ENCODE assay signal across 1 cellular context in the genomic region with DNA sequence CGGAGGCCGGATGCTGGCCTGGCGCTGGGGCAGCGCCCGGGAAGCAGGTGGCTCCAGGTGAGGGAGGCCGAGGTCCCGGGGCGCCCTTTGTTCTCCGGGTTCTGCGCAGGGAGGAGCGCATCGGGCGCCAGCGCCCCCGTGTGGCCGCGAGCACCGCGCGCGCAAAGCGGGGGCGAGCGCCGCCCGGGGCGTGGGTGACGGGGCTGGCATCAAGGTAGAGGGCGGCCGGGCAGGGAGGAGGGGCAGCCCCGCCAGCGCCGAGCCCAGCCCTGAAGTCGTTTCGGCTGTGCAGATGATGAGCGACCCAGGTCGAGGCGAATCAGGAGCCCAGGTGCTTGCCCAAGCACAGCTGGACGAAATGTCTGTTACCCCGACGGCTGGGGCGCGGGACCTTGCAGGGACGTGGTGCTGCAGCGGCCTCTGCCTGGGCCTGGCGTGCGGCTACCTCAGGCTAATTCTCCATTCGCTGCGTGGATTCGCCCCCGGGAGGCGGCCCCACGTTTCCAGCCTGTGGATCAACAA.
TF ChIP-seq lines count a peak whose summit lies in the region.

No MANE protein-coding gene starts in this region.

TF ChIP-seq in HepG2, 621 proteins besides CTCF, POLR2A, EP300 and RAD21 (continued from another document):
- TF ChIP-seq, protein P1, sequence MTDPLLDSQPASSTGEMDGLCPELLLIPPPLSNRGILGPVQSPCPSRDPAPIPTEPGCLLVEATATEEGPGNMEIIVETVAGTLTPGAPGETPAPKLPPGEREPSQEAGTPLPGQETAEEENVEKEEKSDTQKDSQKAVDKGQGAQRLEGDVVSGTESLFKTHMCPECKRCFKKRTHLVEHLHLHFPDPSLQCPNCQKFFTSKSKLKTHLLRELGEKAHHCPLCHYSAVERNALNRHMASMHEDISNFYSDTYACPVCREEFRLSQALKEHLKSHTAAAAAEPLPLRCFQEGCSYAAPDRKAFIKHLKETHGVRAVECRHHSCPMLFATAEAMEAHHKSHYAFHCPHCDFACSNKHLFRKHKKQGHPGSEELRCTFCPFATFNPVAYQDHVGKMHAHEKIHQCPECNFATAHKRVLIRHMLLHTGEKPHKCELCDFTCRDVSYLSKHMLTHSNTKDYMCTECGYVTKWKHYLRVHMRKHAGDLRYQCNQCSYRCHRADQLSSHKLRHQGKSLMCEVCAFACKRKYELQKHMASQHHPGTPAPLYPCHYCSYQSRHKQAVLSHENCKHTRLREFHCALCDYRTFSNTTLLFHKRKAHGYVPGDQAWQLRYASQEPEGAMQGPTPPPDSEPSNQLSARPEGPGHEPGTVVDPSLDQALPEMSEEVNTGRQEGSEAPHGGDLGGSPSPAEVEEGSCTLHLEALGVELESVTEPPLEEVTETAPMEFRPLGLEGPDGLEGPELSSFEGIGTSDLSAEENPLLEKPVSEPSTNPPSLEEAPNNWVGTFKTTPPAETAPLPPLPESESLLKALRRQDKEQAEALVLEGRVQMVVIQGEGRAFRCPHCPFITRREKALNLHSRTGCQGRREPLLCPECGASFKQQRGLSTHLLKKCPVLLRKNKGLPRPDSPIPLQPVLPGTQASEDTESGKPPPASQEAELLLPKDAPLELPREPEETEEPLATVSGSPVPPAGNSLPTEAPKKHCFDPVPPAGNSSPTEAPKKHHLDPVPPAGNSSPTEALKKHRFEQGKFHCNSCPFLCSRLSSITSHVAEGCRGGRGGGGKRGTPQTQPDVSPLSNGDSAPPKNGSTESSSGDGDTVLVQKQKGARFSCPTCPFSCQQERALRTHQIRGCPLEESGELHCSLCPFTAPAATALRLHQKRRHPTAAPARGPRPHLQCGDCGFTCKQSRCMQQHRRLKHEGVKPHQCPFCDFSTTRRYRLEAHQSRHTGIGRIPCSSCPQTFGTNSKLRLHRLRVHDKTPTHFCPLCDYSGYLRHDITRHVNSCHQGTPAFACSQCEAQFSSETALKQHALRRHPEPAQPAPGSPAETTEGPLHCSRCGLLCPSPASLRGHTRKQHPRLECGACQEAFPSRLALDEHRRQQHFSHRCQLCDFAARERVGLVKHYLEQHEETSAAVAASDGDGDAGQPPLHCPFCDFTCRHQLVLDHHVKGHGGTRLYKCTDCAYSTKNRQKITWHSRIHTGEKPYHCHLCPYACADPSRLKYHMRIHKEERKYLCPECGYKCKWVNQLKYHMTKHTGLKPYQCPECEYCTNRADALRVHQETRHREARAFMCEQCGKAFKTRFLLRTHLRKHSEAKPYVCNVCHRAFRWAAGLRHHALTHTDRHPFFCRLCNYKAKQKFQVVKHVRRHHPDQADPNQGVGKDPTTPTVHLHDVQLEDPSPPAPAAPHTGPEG (CRISPR knock-in tag; IDR thresholded peaks at IDR 0.05), result peak; percentile 48; the same call in 1 of the 2 replicates
- TF ChIP-seq HOXA7 (CRISPR knock-in tag; IDR thresholded peaks at IDR 0.05) (no peak), SAFB2 (CRISPR knock-in tag; IDR thresholded peaks at IDR 0.05; ENCODE audit: borderline replicate concordance, low read depth) (0 out of 2 replicates have a peak, but pooled peaks have one; percentile 37), ZBTB42 (CRISPR knock-in tag; IDR thresholded peaks at IDR 0.05) (0 out of 2 replicates have a peak, but pooled peaks have one; percentile 34), CHCHD3 (CRISPR knock-in tag; IDR thresholded peaks at IDR 0.05) (0 out of 2 replicates have a peak, but pooled peaks have one; percentile 31), HES4 (CRISPR knock-in tag; IDR thresholded peaks at IDR 0.05; ENCODE audit: borderline replicate concordance) (no peak), U2AF1 (optimal IDR thresholded peaks at IDR 0.05; ENCODE audit: low read depth, low read length) (no peak), ONECUT2 (CRISPR knock-in tag; IDR thresholded peaks at IDR 0.05) (no peak), ZC3H13 (CRISPR knock-in tag; IDR thresholded peaks at IDR 0.05) (no peak), XRCC5 (optimal IDR thresholded peaks at IDR 0.05; ENCODE audit: low read length) (peak; percentile 36), DPF2 (CRISPR knock-in tag; IDR thresholded peaks at IDR 0.05; ENCODE audit: borderline replicate concordance, low read depth) (no peak), HNRNPLL (IDR thresholded peaks at IDR 0.05; ENCODE audit: low read depth, low read length, poor library complexity, severe bottlenecking) (peak; percentile 86), FIP1L1 (IDR thresholded peaks at IDR 0.05; ENCODE audit: borderline replicate concordance, insufficient read depth, low read depth, low read length) (no peak), GFI1 (CRISPR knock-in tag; IDR thresholded peaks at IDR 0.05; ENCODE audit: borderline replicate concordance) (no peak), PAWR (CRISPR knock-in tag; IDR thresholded peaks at IDR 0.05; ENCODE audit: borderline replicate concordance) (no peak)
- TF ChIP-seq, protein P2, sequence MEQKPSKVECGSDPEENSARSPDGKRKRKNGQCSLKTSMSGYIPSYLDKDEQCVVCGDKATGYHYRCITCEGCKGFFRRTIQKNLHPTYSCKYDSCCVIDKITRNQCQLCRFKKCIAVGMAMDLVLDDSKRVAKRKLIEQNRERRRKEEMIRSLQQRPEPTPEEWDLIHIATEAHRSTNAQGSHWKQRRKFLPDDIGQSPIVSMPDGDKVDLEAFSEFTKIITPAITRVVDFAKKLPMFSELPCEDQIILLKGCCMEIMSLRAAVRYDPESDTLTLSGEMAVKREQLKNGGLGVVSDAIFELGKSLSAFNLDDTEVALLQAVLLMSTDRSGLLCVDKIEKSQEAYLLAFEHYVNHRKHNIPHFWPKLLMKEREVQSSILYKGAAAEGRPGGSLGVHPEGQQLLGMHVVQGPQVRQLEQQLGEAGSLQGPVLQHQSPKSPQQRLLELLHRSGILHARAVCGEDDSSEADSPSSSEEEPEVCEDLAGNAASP (CRISPR knock-in tag; IDR thresholded peaks at IDR 0.05; ENCODE audit: borderline replicate concordance), result no peak
- TF ChIP-seq, protein P3, sequence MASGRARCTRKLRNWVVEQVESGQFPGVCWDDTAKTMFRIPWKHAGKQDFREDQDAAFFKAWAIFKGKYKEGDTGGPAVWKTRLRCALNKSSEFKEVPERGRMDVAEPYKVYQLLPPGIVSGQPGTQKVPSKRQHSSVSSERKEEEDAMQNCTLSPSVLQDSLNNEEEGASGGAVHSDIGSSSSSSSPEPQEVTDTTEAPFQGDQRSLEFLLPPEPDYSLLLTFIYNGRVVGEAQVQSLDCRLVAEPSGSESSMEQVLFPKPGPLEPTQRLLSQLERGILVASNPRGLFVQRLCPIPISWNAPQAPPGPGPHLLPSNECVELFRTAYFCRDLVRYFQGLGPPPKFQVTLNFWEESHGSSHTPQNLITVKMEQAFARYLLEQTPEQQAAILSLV (CRISPR knock-in tag; IDR thresholded peaks at IDR 0.05; ENCODE audit: borderline replicate concordance), result peak; percentile 39; the same call in 1 of the 2 replicates
